In genomic region chr17:73126716-73127473, GRCh38 we compare ENCODE assay signal across 29 cellular contexts. TPM values are rescaled to one million over a fixed set of nuclear protein-coding genes. Genes with fewer than 3 reads are reported as not detected.
DNase-seq lines count a peak whose midpoint lies in the region; ATAC-seq, FAIRE-seq and TF ChIP-seq lines count a peak whose summit lies in the region.
"Had no signal": no experiment of that assay in that cellular context is flagged by ENCODE, and none has a peak within 500 bp of the region (broad histone marks: within the 10 kb centered on the region; RNA-seq: fewer than 3 reads in every experiment).

No MANE protein-coding gene starts in this region.

- FAIRE-seq in kidney (lab: Jason Lieb, UNC) = no peak
- FAIRE-seq: small intestine had no signal

- ATAC-seq in SK-N-SH treated with all-trans-retinoic acid at 6 μM for 48 hours = peak; percentile 44; the same call in 2 of the 3 replicates
- ATAC-seq: heart right ventricle; left cardiac atrium; stimulated activated naive CD8-positive, alpha-beta T cell treated with anti-CD3 and anti-CD28 coated beads, Interleukin-15, amount 100 ng/mL, for 72 hours had no signal

- no peaks in the 10 kb centered on the region for H3K4me1 ChIP-seq in vagina
- no peaks in the 10 kb centered on the region for H3K4me1 ChIP-seq in ascending aorta
- peaks cover 0 to 5% of the 10 kb centered on the region in 2 donors for H3K4me1 ChIP-seq in kidney (ENCODE audit: control insufficient read depth in 1 of 2, insufficient read depth in 1 of 2, low read depth in 1 of 2, low read length in 2 of 2)
- H3K4me1 ChIP-seq: Caco-2, heart right ventricle, Peyer's patch had no signal

- H3K4me3 Mint-ChIP-seq in HFFc6 = no peak overlapping the region
- H3K4me3 Mint-ChIP-seq: activated CD4-positive, alpha-beta memory T cell treated with anti-CD3 and anti-CD28 coated beads, Interleukin-2, amount 10 ng/mL, durations not matched to agents 7 days and 5 days; IgD-negative memory B cell; nephron; stimulated activated naive CD8-positive, alpha-beta T cell treated with anti-CD3 and anti-CD28 coated beads, Interleukin-15, amount 100 ng/mL, for 72 hours had no signal

- peak; percentile 64 for TF ChIP-seq CTCF in HFFc6 (IDR thresholded peaks at IDR 0.05)
- no peak for TF ChIP-seq CTCF in vagina (IDR thresholded peaks at IDR 0.05)
- TF ChIP-seq CTCF in ascending aorta (IDR thresholded peaks at IDR 0.05) = no peak
- no peak for TF ChIP-seq CTCF in kidney (IDR thresholded peaks at IDR 0.05; ENCODE audit: borderline replicate concordance, extremely low read depth, insufficient read depth)

- H3K36me3 ChIP-seq in vagina (no peaks in the 10 kb centered on the region), ascending aorta (no peaks in the 10 kb centered on the region), kidney (ENCODE audit: control insufficient read depth in 1 of 2, insufficient read depth in 2 of 2, low read length in 2 of 2) (no peaks in the 10 kb centered on the region)
- H3K36me3 ChIP-seq: heart right ventricle, Peyer's patch had no signal

- no peak overlapping the region for H3K27ac ChIP-seq in vagina
- no peak overlapping the region for H3K27ac ChIP-seq in ascending aorta
- H3K27ac ChIP-seq in kidney (ENCODE audit: low read depth in 2 of 2, low read length in 2 of 2) = no peak overlapping the region
- H3K27ac ChIP-seq: epithelial cell of prostate, heart right ventricle, HL-60, Peyer's patch had no signal

- intact Hi-C loops in vagina (cut with DNase I) = no loop called here
- intact Hi-C loops in ascending aorta (cut with DNase I) = no loop called here
- intact Hi-C loops in kidney (cut with DNase I) = no loop called here

- no peak overlapping the region for H3K4me3 ChIP-seq in vagina
- no peak overlapping the region for H3K4me3 ChIP-seq in ascending aorta
- no peak overlapping the region for H3K4me3 ChIP-seq in kidney (ENCODE audit: low read length in 2 of 2)
- H3K4me3 ChIP-seq: heart right ventricle, Peyer's patch had no signal

- H3K27ac Mint-ChIP-seq in HFFc6 = no peak overlapping the region
- H3K27ac Mint-ChIP-seq: activated CD4-positive, alpha-beta memory T cell treated with anti-CD3 and anti-CD28 coated beads, Interleukin-2, amount 10 ng/mL, durations not matched to agents 7 days and 5 days; IgD-negative memory B cell; nephron; stimulated activated naive CD8-positive, alpha-beta T cell treated with anti-CD3 and anti-CD28 coated beads, Interleukin-15, amount 100 ng/mL, for 72 hours had no signal

- H3K4me1 Mint-ChIP-seq in HFFc6 (ENCODE audit: low read depth) = peaks cover 9% of the 10 kb centered on the region
- H3K4me1 Mint-ChIP-seq: activated CD4-positive, alpha-beta memory T cell treated with anti-CD3 and anti-CD28 coated beads, Interleukin-2, amount 10 ng/mL, durations not matched to agents 7 days and 5 days; nephron; stimulated activated naive CD8-positive, alpha-beta T cell treated with anti-CD3 and anti-CD28 coated beads, Interleukin-15, amount 100 ng/mL, for 72 hours had no signal

- H3K27me3 ChIP-seq in vagina (no peaks in the 10 kb centered on the region), ascending aorta (no peaks in the 10 kb centered on the region)
- H3K27me3 ChIP-seq: heart right ventricle, Peyer's patch had no signal

- H3K36me3 Mint-ChIP-seq in HFFc6 (ENCODE audit: low read depth) = no peaks in the 10 kb centered on the region
- H3K36me3 Mint-ChIP-seq: IgD-negative memory B cell had no signal

- TF ChIP-seq POLR2A in vagina (IDR thresholded peaks at IDR 0.05) = no peak

- peaks cover 10% of the 10 kb centered on the region for H3K27me3 Mint-ChIP-seq in HFFc6 (ENCODE audit: insufficient read depth)
- H3K27me3 Mint-ChIP-seq: activated CD4-positive, alpha-beta memory T cell treated with anti-CD3 and anti-CD28 coated beads, Interleukin-2, amount 10 ng/mL, durations not matched to agents 7 days and 5 days; stimulated activated naive CD8-positive, alpha-beta T cell treated with anti-CD3 and anti-CD28 coated beads, Interleukin-15, amount 100 ng/mL, for 72 hours had no signal

- no peak overlapping the region for H3K9ac ChIP-seq in kidney (ENCODE audit: low read length in 2 of 2)

- no peaks in the 10 kb centered on the region for H3K9me3 Mint-ChIP-seq in HFFc6
- H3K9me3 Mint-ChIP-seq: activated CD4-positive, alpha-beta memory T cell treated with anti-CD3 and anti-CD28 coated beads, Interleukin-2, amount 10 ng/mL, durations not matched to agents 7 days and 5 days; IgD-negative memory B cell; nephron; stimulated activated naive CD8-positive, alpha-beta T cell treated with anti-CD3 and anti-CD28 coated beads, Interleukin-15, amount 100 ng/mL, for 72 hours had no signal

- H3K9me3 ChIP-seq in vagina (no peaks in the 10 kb centered on the region), ascending aorta (no peaks in the 10 kb centered on the region), kidney (ENCODE audit: control insufficient read depth in 1 of 2, low read length in 2 of 2) (no peaks in the 10 kb centered on the region)
- H3K9me3 ChIP-seq: Caco-2, heart right ventricle, Peyer's patch had no signal

- peak; percentile 22 for DNase-seq in Daoy (ENCODE audit: low read depth)
- no peak for DNase-seq in HFFc6
- peak; percentile 38 for DNase-seq in islet precursor cell
- no peak for DNase-seq in vagina (ENCODE audit: extremely low spot score in 2 of 2)
- DNase-seq in ascending aorta (ENCODE audit: low spot score in 2 of 2) = no peak
- no peak for DNase-seq in kidney
- DNase-seq: activated CD4-positive, alpha-beta memory T cell treated with anti-CD3 and anti-CD28 coated beads, Interleukin-2, amount 10 ng/mL, durations not matched to agents 7 days and 5 days; activated effector memory CD4-positive, alpha-beta T cell treated with Interleukin-2 at 50 U/mL for 16 hours; C1 segment of cervical spinal cord; Caco-2; cerebellar nuclear complex; heart right ventricle; left cardiac atrium; NCI-H1105 treated with DMSO at 0.1 percent for 48 hours; NCI-H2029 treated with DMSO at 0.1 percent for 48 hours; NCI-H2227 treated with DMSO at 0.1 percent for 48 hours; NCI-H69; Peyer's patch; SIG-M5; small intestine; stimulated activated naive CD8-positive, alpha-beta T cell treated with anti-CD3 and anti-CD28 coated beads, Interleukin-15, amount 100 ng/mL, for 72 hours; T-helper 1 cell had no signal

TF ChIP-seq in SK-N-SH treated with all-trans-retinoic acid at 6 μM for 48 hours, 23 proteins besides CTCF, POLR2A, EP300 and RAD21 (continues in another document):
- no peak for TF ChIP-seq GLIS3 (CRISPR knock-in tag; IDR thresholded peaks at IDR 0.05)
- TF ChIP-seq ARNTL (CRISPR knock-in tag; IDR thresholded peaks at IDR 0.05; ENCODE audit: borderline replicate concordance, low read depth) = no peak
- TF ChIP-seq ISL1 (CRISPR knock-in tag; IDR thresholded peaks at IDR 0.05) = no peak
- TF ChIP-seq BACH2 (CRISPR knock-in tag; IDR thresholded peaks at IDR 0.05; ENCODE audit: borderline replicate concordance) = no peak
- TF ChIP-seq ZFP30 (CRISPR knock-in tag; IDR thresholded peaks at IDR 0.05) = no peak
- no peak for TF ChIP-seq ZNF70 (CRISPR knock-in tag; IDR thresholded peaks at IDR 0.05)
- no peak for TF ChIP-seq OSR1 (CRISPR knock-in tag; IDR thresholded peaks at IDR 0.05)
- TF ChIP-seq TOX (CRISPR knock-in tag; IDR thresholded peaks at IDR 0.05; ENCODE audit: borderline replicate concordance) = no peak
- TF ChIP-seq CSRNP3 (CRISPR knock-in tag; IDR thresholded peaks at IDR 0.05) = no peak
- TF ChIP-seq POU6F1 (CRISPR knock-in tag; IDR thresholded peaks at IDR 0.05; ENCODE audit: borderline replicate concordance, low read depth) = no peak
- TF ChIP-seq CSDC2 (CRISPR knock-in tag; IDR thresholded peaks at IDR 0.05) = no peak
- TF ChIP-seq TCF4 (CRISPR knock-in tag; IDR thresholded peaks at IDR 0.05; ENCODE audit: borderline replicate concordance) = no peak
- no peak for TF ChIP-seq ZC3H10 (CRISPR knock-in tag; IDR thresholded peaks at IDR 0.05)

RNA-seq across cellular contexts. Expression of gene SLC39A11, which starts 34.4 kb away (rescaled TPM):
- 10.0 and 18.3 TPM in 2 replicates for total RNA-seq in Daoy (2014; rRNA removed; shearing (Covaris generic))
- 10 to 100 TPM; 29.7 to 40.6 (median 34.9) TPM for total RNA-seq in HFFc6 (2021; fragmentation: NEBNext Ultra II Directional; extraction: Animal tissue kit (Norgen Biotek cat#: 25700))
- total RNA-seq in vagina (22.6 TPM), ascending aorta (4.9 TPM), kidney (37.2 TPM)
- polyA plus RNA-seq in kidney (ENCODE audit: insufficient read depth, low read depth, low replicate concordance) = 19.7 TPM

RNA-seq across cellular contexts. Expression of gene SSTR2, which starts 37.9 kb away (rescaled TPM):
- 1.4 and 1.5 TPM in 2 replicates for total RNA-seq in Daoy (2014; rRNA removed; shearing (Covaris generic))
- under 1 TPM in 3 of 6 experiments, not detected in 3; 0.05 to 0.15 (median 0.05) TPM for total RNA-seq in HFFc6 (2021; fragmentation: NEBNext Ultra II Directional; extraction: Animal tissue kit (Norgen Biotek cat#: 25700))
- total RNA-seq in vagina (1.2 TPM), ascending aorta (5.4 TPM), kidney (2.1 TPM)
- polyA plus RNA-seq in kidney (ENCODE audit: insufficient read depth, low read depth, low replicate concordance) = 5.3 TPM
- total RNA-seq: lung microvascular endothelial cell, MCF 10A had no signal
- polyA plus RNA-seq: IgD-negative memory B cell had no signal

Comparison
In these comparisons a context has a peak if more than half of its experiments do, and no peak if none do; other contexts are left out.
1. DNase-seq: peak in Daoy (single experiment) and islet precursor cell (single experiment); none in HFFc6 (single experiment), vagina (0 of 2), ascending aorta (0 of 2) and kidney (single experiment).